2 cellular contexts compared by ENCODE assay signal in the genomic region with DNA sequence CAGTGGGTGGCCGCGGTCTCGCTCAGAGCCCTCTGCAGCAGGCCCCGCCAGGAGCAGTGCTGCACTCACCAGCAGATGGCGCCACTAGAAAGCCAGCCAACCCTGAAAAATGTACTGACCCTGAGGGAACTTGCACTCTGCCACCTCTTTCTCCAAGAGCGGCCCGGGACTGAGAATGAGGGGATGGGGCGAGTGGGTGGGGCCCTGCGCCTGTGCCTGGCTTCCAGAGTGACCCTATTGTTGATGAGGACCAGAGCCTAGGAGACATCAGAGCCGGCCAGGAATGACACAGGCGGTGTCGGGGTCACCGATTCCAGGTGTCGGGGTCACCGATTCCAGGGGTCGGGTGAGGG.
TF ChIP-seq lines count a peak whose summit lies in the region.

No MANE protein-coding gene starts in this region.

TF ChIP-seq in HEK293, 187 proteins besides CTCF, POLR2A, EP300 and RAD21 (continued from another document):
- no peak for TF ChIP-seq ZBTB11 (tag by site-specific recombination; conservative IDR thresholded peaks at IDR 0.05; ENCODE audit: low read depth)
- TF ChIP-seq, protein P1, sequence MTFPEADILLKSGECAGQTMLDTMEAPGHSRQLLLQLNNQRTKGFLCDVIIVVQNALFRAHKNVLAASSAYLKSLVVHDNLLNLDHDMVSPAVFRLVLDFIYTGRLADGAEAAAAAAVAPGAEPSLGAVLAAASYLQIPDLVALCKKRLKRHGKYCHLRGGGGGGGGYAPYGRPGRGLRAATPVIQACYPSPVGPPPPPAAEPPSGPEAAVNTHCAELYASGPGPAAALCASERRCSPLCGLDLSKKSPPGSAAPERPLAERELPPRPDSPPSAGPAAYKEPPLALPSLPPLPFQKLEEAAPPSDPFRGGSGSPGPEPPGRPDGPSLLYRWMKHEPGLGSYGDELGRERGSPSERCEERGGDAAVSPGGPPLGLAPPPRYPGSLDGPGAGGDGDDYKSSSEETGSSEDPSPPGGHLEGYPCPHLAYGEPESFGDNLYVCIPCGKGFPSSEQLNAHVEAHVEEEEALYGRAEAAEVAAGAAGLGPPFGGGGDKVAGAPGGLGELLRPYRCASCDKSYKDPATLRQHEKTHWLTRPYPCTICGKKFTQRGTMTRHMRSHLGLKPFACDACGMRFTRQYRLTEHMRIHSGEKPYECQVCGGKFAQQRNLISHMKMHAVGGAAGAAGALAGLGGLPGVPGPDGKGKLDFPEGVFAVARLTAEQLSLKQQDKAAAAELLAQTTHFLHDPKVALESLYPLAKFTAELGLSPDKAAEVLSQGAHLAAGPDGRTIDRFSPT (tag by site-specific recombination; IDR thresholded peaks at IDR 0.05), result no peak

TF ChIP-seq in HepG2, 621 proteins besides CTCF, POLR2A, EP300 and RAD21 (continued from another document and continues in another):
- TF ChIP-seq ZNF556 (CRISPR knock-in tag; IDR thresholded peaks at IDR 0.05; ENCODE audit: borderline replicate concordance), result 0 out of 2 replicates have a peak, but pooled peaks have one; percentile 22
- TF ChIP-seq RXRA (CRISPR knock-in tag; IDR thresholded peaks at IDR 0.05), result peak; percentile 30; the same call in 1 of the 2 replicates
- TF ChIP-seq KLF12 (CRISPR knock-in tag; IDR thresholded peaks at IDR 0.05; ENCODE audit: borderline replicate concordance), result no peak
- peak; percentile 81; the same call in 1 of the 2 replicates for TF ChIP-seq ZFX (CRISPR knock-in tag; IDR thresholded peaks at IDR 0.05; ENCODE audit: low read depth)
- TF ChIP-seq SOX5 (CRISPR knock-in tag; IDR thresholded peaks at IDR 0.05; ENCODE audit: borderline replicate concordance), result 0 out of 2 replicates have a peak, but pooled peaks have one; percentile 33
- TF ChIP-seq KLF16 (CRISPR knock-in tag; IDR thresholded peaks at IDR 0.05), result no peak
- peak; percentile 10; the same call in 1 of the 2 replicates for TF ChIP-seq ZMYM3 (CRISPR knock-in tag; IDR thresholded peaks at IDR 0.05)
- TF ChIP-seq, protein P2, sequence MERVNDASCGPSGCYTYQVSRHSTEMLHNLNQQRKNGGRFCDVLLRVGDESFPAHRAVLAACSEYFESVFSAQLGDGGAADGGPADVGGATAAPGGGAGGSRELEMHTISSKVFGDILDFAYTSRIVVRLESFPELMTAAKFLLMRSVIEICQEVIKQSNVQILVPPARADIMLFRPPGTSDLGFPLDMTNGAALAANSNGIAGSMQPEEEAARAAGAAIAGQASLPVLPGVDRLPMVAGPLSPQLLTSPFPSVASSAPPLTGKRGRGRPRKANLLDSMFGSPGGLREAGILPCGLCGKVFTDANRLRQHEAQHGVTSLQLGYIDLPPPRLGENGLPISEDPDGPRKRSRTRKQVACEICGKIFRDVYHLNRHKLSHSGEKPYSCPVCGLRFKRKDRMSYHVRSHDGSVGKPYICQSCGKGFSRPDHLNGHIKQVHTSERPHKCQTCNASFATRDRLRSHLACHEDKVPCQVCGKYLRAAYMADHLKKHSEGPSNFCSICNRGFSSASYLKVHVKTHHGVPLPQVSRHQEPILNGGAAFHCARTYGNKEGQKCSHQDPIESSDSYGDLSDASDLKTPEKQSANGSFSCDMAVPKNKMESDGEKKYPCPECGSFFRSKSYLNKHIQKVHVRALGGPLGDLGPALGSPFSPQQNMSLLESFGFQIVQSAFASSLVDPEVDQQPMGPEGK (CRISPR knock-in tag; IDR thresholded peaks at IDR 0.05), result peak; percentile 44; the same call in 1 of the 2 replicates
- TF ChIP-seq, protein P3, sequence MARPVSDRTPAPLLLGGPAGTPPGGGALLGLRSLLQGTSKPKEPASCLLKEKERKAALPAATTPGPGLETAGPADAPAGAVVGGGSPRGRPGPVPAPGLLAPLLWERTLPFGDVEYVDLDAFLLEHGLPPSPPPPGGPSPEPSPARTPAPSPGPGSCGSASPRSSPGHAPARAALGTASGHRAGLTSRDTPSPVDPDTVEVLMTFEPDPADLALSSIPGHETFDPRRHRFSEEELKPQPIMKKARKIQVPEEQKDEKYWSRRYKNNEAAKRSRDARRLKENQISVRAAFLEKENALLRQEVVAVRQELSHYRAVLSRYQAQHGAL (CRISPR knock-in tag; IDR thresholded peaks at IDR 0.05; ENCODE audit: not compliant biosample characterization), result peak; percentile 53
- peak; percentile 56; the same call in 1 of the 2 replicates for TF ChIP-seq MEIS2 (CRISPR knock-in tag; IDR thresholded peaks at IDR 0.05)
- peak; percentile 66 for TF ChIP-seq SMC3 (IDR thresholded peaks at IDR 0.05; ENCODE audit: low read length)
- TF ChIP-seq NR2F1 (CRISPR knock-in tag; IDR thresholded peaks at IDR 0.05), result peak; percentile 19 to 36; a peak in 1 of 4 replicates
- TF ChIP-seq ZNF687 (CRISPR knock-in tag; IDR thresholded peaks at IDR 0.05), result peak; percentile 71
- TF ChIP-seq ZSCAN31 (CRISPR knock-in tag; IDR thresholded peaks at IDR 0.05; ENCODE audit: low read depth), result 0 out of 2 replicates have a peak, but pooled peaks have one; percentile 61
- peak; percentile 27; the same call in 1 of the 2 replicates for TF ChIP-seq SAP130 (CRISPR knock-in tag; IDR thresholded peaks at IDR 0.05; ENCODE audit: low read depth)
- TF ChIP-seq BHLHE40 (IDR thresholded peaks at IDR 0.05; ENCODE audit: low read length), result 0 out of 2 replicates have a peak, but pooled peaks have one; percentile 7
- TF ChIP-seq ZNF256 (CRISPR knock-in tag; conservative IDR thresholded peaks at IDR 0.05), result no peak
- TF ChIP-seq SKI (IDR thresholded peaks at IDR 0.05; ENCODE audit: partially characterized antibody), result no peak
- peak; percentile 61; the same call in 1 of the 2 replicates for TF ChIP-seq BORCS8-MEF2B (CRISPR knock-in tag; IDR thresholded peaks at IDR 0.05)
- TF ChIP-seq DNMT3B (CRISPR knock-in tag; conservative IDR thresholded peaks at IDR 0.05), result no peak
- TF ChIP-seq SP5 (CRISPR knock-in tag; IDR thresholded peaks at IDR 0.05; ENCODE audit: borderline replicate concordance, low read depth), result peak; percentile 28; the same call in 1 of the 2 replicates
- no peak for TF ChIP-seq NFE2L2 (IDR thresholded peaks at IDR 0.05; ENCODE audit: low read length)
- TF ChIP-seq ZFP90 (CRISPR knock-in tag; IDR thresholded peaks at IDR 0.05; ENCODE audit: borderline replicate concordance), result 0 out of 2 replicates have a peak, but pooled peaks have one; percentile 17
- peak; percentile 60; the same call in 1 of the 2 replicates for TF ChIP-seq ZBTB38 (CRISPR knock-in tag; IDR thresholded peaks at IDR 0.05)
- TF ChIP-seq TOE1 (CRISPR knock-in tag; IDR thresholded peaks at IDR 0.05), result no peak
- peak; percentile 63 for TF ChIP-seq TEAD3 (CRISPR knock-in tag; optimal IDR thresholded peaks at IDR 0.05; ENCODE audit: borderline replicate concordance)
- no peak for TF ChIP-seq ZNF709 (CRISPR knock-in tag; IDR thresholded peaks at IDR 0.05)
- peak; percentile 14; the same call in 1 of the 2 replicates for TF ChIP-seq NFKB2 (CRISPR knock-in tag; IDR thresholded peaks at IDR 0.05; ENCODE audit: borderline replicate concordance)
- peak; percentile 61; the same call in 1 of the 2 replicates for TF ChIP-seq ZNF691 (CRISPR knock-in tag; IDR thresholded peaks at IDR 0.05; ENCODE audit: borderline replicate concordance, low read depth)
- TF ChIP-seq KAT8 (CRISPR knock-in tag; IDR thresholded peaks at IDR 0.05), result peak; percentile 64
- TF ChIP-seq ATF7-NPFF (CRISPR knock-in tag; IDR thresholded peaks at IDR 0.05; ENCODE audit: low read depth), result no peak
- no peak for TF ChIP-seq GABPA (IDR thresholded peaks at IDR 0.05; ENCODE audit: low read depth, low read length)
- peak; percentile 38; the same call in 1 of the 2 replicates for TF ChIP-seq GABPA (CRISPR knock-in tag; IDR thresholded peaks at IDR 0.05; ENCODE audit: low read depth)
- peak; percentile 51; the same call in 1 of the 2 replicates for TF ChIP-seq MED1 (CRISPR knock-in tag; IDR thresholded peaks at IDR 0.05)
- TF ChIP-seq ZSCAN25 (CRISPR knock-in tag; IDR thresholded peaks at IDR 0.05), result peak; percentile 37; the same call in 1 of the 2 replicates
- no peak for TF ChIP-seq ZNF674 (CRISPR knock-in tag; IDR thresholded peaks at IDR 0.05; ENCODE audit: low read depth)
- peak; percentile 28; the same call in 1 of the 3 replicates for TF ChIP-seq MXI1 (IDR thresholded peaks at IDR 0.05; ENCODE audit: borderline replicate concordance, low read depth, low read length)
- peak; percentile 48; the same call in 1 of the 2 replicates for TF ChIP-seq THRA (CRISPR knock-in tag; IDR thresholded peaks at IDR 0.05; ENCODE audit: borderline replicate concordance)
- TF ChIP-seq HNF4A (CRISPR knock-in tag; IDR thresholded peaks at IDR 0.05), result peak; percentile 50; the same call in 1 of the 2 replicates
- 0 out of 2 replicates have a peak, but pooled peaks have one; percentile 48 for TF ChIP-seq ZNF136 (CRISPR knock-in tag; IDR thresholded peaks at IDR 0.05; ENCODE audit: low read depth)
- TF ChIP-seq KMT2B (CRISPR knock-in tag; IDR thresholded peaks at IDR 0.05), result 0 out of 2 replicates have a peak, but pooled peaks have one; percentile 36
- no peak for TF ChIP-seq ZNF790 (CRISPR knock-in tag; IDR thresholded peaks at IDR 0.05; ENCODE audit: borderline replicate concordance)
- TF ChIP-seq NCOA5 (CRISPR knock-in tag; IDR thresholded peaks at IDR 0.05), result no peak
- TF ChIP-seq ZNF704 (CRISPR knock-in tag; IDR thresholded peaks at IDR 0.05; ENCODE audit: borderline replicate concordance), result peak; percentile 74; the same call in 1 of the 2 replicates
- no peak for TF ChIP-seq ZIK1 (CRISPR knock-in tag; IDR thresholded peaks at IDR 0.05; ENCODE audit: borderline replicate concordance, low read depth)
- TF ChIP-seq, protein P4, sequence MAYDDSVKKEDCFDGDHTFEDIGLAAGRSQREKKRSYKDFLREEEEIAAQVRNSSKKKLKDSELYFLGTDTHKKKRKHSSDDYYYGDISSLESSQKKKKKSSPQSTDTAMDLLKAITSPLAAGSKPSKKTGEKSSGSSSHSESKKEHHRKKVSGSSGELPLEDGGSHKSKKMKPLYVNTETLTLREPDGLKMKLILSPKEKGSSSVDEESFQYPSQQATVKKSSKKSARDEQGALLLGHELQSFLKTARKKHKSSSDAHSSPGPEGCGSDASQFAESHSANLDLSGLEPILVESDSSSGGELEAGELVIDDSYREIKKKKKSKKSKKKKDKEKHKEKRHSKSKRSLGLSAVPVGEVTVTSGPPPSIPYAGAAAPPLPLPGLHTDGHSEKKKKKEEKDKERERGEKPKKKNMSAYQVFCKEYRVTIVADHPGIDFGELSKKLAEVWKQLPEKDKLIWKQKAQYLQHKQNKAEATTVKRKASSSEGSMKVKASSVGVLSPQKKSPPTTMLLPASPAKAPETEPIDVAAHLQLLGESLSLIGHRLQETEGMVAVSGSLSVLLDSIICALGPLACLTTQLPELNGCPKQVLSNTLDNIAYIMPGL (CRISPR knock-in tag; IDR thresholded peaks at IDR 0.05; ENCODE audit: borderline replicate concordance in 1 of 2, low read depth in 1 of 2), result peak; percentile 65 to 79; a peak in 3 of 4 replicates
- TF ChIP-seq PHF5A (CRISPR knock-in tag; IDR thresholded peaks at IDR 0.05; ENCODE audit: low read depth, unreplicated experiment), result peak; percentile 44
- TF ChIP-seq ZFY (CRISPR knock-in tag; IDR thresholded peaks at IDR 0.05), result peak; percentile 66
- TF ChIP-seq NRL (CRISPR knock-in tag; IDR thresholded peaks at IDR 0.05; ENCODE audit: borderline replicate concordance), result peak; percentile 46; the same call in 1 of the 2 replicates
- peak; percentile 60 for TF ChIP-seq ZNF607 (CRISPR knock-in tag; IDR thresholded peaks at IDR 0.05; ENCODE audit: borderline replicate concordance)
